7 cellular contexts compared by ENCODE assay signal in the genomic region with DNA sequence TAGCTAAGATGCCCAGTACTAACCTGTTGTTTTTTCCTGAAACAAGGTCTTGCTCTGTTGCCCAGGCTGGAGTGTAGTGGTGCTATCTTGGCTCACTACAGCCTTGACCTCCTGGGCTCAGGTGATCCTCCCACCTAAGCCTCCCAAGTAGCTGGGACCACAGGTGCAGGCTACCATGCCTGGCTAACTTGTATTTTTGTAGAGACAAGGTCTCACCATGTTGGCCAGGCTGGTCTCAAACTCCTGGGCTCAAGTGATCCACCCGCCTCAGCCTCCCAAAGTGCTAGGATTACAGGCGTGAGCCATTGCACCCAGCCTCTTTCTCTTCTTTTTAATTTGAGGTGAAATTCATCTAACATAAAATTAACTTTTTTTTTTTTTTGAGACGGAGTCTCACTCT. TPM values are rescaled to one million over a fixed set of nuclear protein-coding genes. Genes with fewer than 3 reads are reported as not detected.
DNase-seq lines count a peak whose midpoint lies in the region; ATAC-seq, FAIRE-seq and TF ChIP-seq lines count a peak whose summit lies in the region.
"Not testable (repeated sequence)": the region's sequence is repeated elsewhere in the genome, so short reads cannot be mapped to it uniquely, and the experiment has no call there.

No MANE protein-coding gene starts in this region.

- H3K36me3 Mint-ChIP-seq in CD8-positive, alpha-beta T cell: peaks cover 48% of the 10 kb centered on the region
- peaks cover 44% of the 10 kb centered on the region for H3K36me3 Mint-ChIP-seq in activated CD4-positive, alpha-beta memory T cell treated with anti-CD3 and anti-CD28 coated beads, Interleukin-2, amount 10 ng/mL, durations not matched to agents 7 days and 5 days (ENCODE audit: low read depth)
- H3K36me3 Mint-ChIP-seq in activated T-helper 17 cell treated with anti-CD3 and anti-CD28 coated beads, Interleukin-2, amount 50 U/mL, for 72 hours (ENCODE audit: low read depth): peaks cover 100% of the 10 kb centered on the region
- not testable (repeated sequence) for H3K36me3 Mint-ChIP-seq in memory B cell

- peak overlapping the region; percentile 28 for H3K4me2 ChIP-seq in OCI-LY7 (ENCODE audit: low read length)
- H3K4me2 ChIP-seq in GM12878 (ENCODE audit: control insufficient read depth, insufficient read depth): peak overlapping the region; percentile 98

- DNase-seq in CD8-positive, alpha-beta T cell; OCI-LY7 (ENCODE audit: low spot score); activated CD4-positive, alpha-beta memory T cell treated with anti-CD3 and anti-CD28 coated beads, Interleukin-2, amount 10 ng/mL, durations not matched to agents 7 days and 5 days; GM12878 (ENCODE audit: low read depth, low spot score); memory B cell (ENCODE audit: low spot score in 2 of 2); sigmoid colon: not testable (repeated sequence)

- not testable (repeated sequence) for H3K27ac ChIP-seq in CD8-positive, alpha-beta T cell (ENCODE audit: low read depth, low read length); OCI-LY7 (ENCODE audit: low read depth, low read length, poor library complexity, severe bottlenecking)
- peak overlapping the region; percentile 83 for H3K27ac ChIP-seq in GM12878 (ENCODE audit: control insufficient read depth, insufficient read depth)
- peak overlapping the region; percentile 75 to 99 (median 92) for H3K27ac ChIP-seq in sigmoid colon

- H3K27me3 Mint-ChIP-seq in CD8-positive, alpha-beta T cell (ENCODE audit: low read depth); activated CD4-positive, alpha-beta memory T cell treated with anti-CD3 and anti-CD28 coated beads, Interleukin-2, amount 10 ng/mL, durations not matched to agents 7 days and 5 days; activated T-helper 17 cell treated with anti-CD3 and anti-CD28 coated beads, Interleukin-2, amount 50 U/mL, for 72 hours; memory B cell: not testable (repeated sequence)

- H3K27ac Mint-ChIP-seq in CD8-positive, alpha-beta T cell: peak overlapping the region; percentile 75
- H3K27ac Mint-ChIP-seq in activated CD4-positive, alpha-beta memory T cell treated with anti-CD3 and anti-CD28 coated beads, Interleukin-2, amount 10 ng/mL, durations not matched to agents 7 days and 5 days: peak overlapping the region; percentile 45
- H3K27ac Mint-ChIP-seq in activated T-helper 17 cell treated with anti-CD3 and anti-CD28 coated beads, Interleukin-2, amount 50 U/mL, for 72 hours: peak overlapping the region; percentile 96
- peak overlapping the region; percentile 99 for H3K27ac Mint-ChIP-seq in memory B cell

- not testable (repeated sequence) for TF ChIP-seq CTCF in CD8-positive, alpha-beta T cell (IDR thresholded peaks at IDR 0.05); OCI-LY7 (conservative IDR thresholded peaks at IDR 0.05; ENCODE audit: low read length); GM12878 (IDR thresholded peaks at IDR 0.05 in 2 of 3, conservative IDR thresholded peaks at IDR 0.05 in 1 of 3; ENCODE audit: control insufficient read depth in 2 of 3, extremely low read depth in 1 of 3, insufficient read depth in 1 of 3, low read depth in 3 of 3, low read length in 3 of 3); sigmoid colon (IDR thresholded peaks at IDR 0.05)

- H2AFZ ChIP-seq in OCI-LY7 (ENCODE audit: low read length); GM12878 (ENCODE audit: control insufficient read depth, low read depth, low read length): not testable (repeated sequence)

- BruUV-seq in OCI-LY7 (replicated peaks; lab: Mats Ljungman, UMichigan); GM12878 (replicated peaks; lab: Mats Ljungman, UMichigan): not testable (repeated sequence)

- RAD21 ChIA-PET in GM12878 (lab: Charles Lee; ENCODE audit: unreplicated experiment): interaction anchor here (0.6 to 17.1 kb wide), 4 partner anchors 11 to 28 kb away, joined by 4 to 418 read pairs (median 110); partner anchors contain the start of gene FNBP1

- CTCF ChIA-PET in CD8-positive, alpha-beta T cell (lab: Charles Lee): interaction anchor here (0.7 kb wide), 1 partner anchor 205 kb away, joined by 3 read pairs; no protein-coding TSS in a partner anchor
- CTCF ChIA-PET in OCI-LY7 (lab: Charles Lee; ENCODE audit: unreplicated experiment): not testable (repeated sequence)
- CTCF ChIA-PET in activated CD4-positive, alpha-beta memory T cell treated with anti-CD3 and anti-CD28 coated beads, Interleukin-2, amount 10 ng/mL, durations not matched to agents 7 days and 5 days (lab: Charles Lee): interaction anchor here (0.8 to 1.0 kb wide), 2 partner anchors 12 to 56 kb away, joined by 3 to 4 read pairs; no protein-coding TSS in a partner anchor
- CTCF ChIA-PET in GM12878 (lab: Yijun Ruan, JAX): interaction anchor here (1.3 to 2.2 kb wide), 3 partner anchors 9 to 13 kb away, joined by 3 to 10 read pairs (median 7); no protein-coding TSS in a partner anchor

- not testable (repeated sequence) for H3K9me2 ChIP-seq in OCI-LY7 (ENCODE audit: insufficient read depth, low read length)

- peaks cover 51% of the 10 kb centered on the region for H3K4me1 ChIP-seq in CD8-positive, alpha-beta T cell (ENCODE audit: insufficient read depth, low read length)
- peaks cover 93% of the 10 kb centered on the region for H3K4me1 ChIP-seq in OCI-LY7 (ENCODE audit: insufficient read depth, low read length, poor library complexity, severe bottlenecking)
- H3K4me1 ChIP-seq in GM12878 (ENCODE audit: control insufficient read depth, insufficient read depth, low read length): peaks cover 90% of the 10 kb centered on the region
- H3K4me1 ChIP-seq in sigmoid colon: peaks cover 0 to 85% (median 81%) of the 10 kb centered on the region in 4 donors

- FAIRE-seq in GM12878 (lab: Jason Lieb, UNC): not testable (repeated sequence)

- TF ChIP-seq EP300 in GM12878 (IDR thresholded peaks at IDR 0.05; ENCODE audit: borderline replicate concordance in 1 of 2, control insufficient read depth in 1 of 2, low read depth in 2 of 2, low read length in 2 of 2); sigmoid colon (IDR thresholded peaks at IDR 0.05): not testable (repeated sequence)

- not testable (repeated sequence) for H3K27me3 ChIP-seq in CD8-positive, alpha-beta T cell (ENCODE audit: insufficient read depth, low read length); GM12878 (replicated peaks in 1 of 2; ENCODE audit: control insufficient read depth in 2 of 2, insufficient read depth in 2 of 2, low read length in 1 of 2); sigmoid colon

- H3K9ac ChIP-seq in GM12878 (ENCODE audit: control insufficient read depth, insufficient read depth, low read length): peak overlapping the region; percentile 66

- TF ChIP-seq RAD21 in GM12878 (IDR thresholded peaks at IDR 0.05; ENCODE audit: insufficient read depth, low read depth, low read length): not testable (repeated sequence)

- SMC1A ChIA-PET in GM12878 (lab: Charles Lee; ENCODE audit: uncharacterized antibody, unreplicated experiment): interaction anchor here (0.6 to 28.7 kb wide), 10 partner anchors 8 to 135 kb away, joined by 3 to 763 read pairs (median 11); no protein-coding TSS in a partner anchor

- POLR2A ChIA-PET in CD8-positive, alpha-beta T cell (lab: Charles Lee): not testable (repeated sequence)
- POLR2A ChIA-PET in OCI-LY7 (lab: Charles Lee): interaction anchor here (0.6 to 3.0 kb wide), 4 partner anchors 8 to 27 kb away, joined by 3 to 11 read pairs (median 4); no protein-coding TSS in a partner anchor
- POLR2A ChIA-PET in activated CD4-positive, alpha-beta memory T cell treated with anti-CD3 and anti-CD28 coated beads, Interleukin-2, amount 10 ng/mL, durations not matched to agents 7 days and 5 days (lab: Charles Lee): interaction anchor here (1.0 to 3.8 kb wide), 5 partner anchors 13 to 29 kb away, joined by 3 to 15 read pairs (median 5); partner anchors contain the start of gene FNBP1
- POLR2A ChIA-PET in GM12878 (lab: Charles Lee): interaction anchor here (1.6 to 14.0 kb wide), 7 partner anchors 9 to 27 kb away, joined by 3 to 270 read pairs (median 10); partner anchors contain the start of gene FNBP1

- H3K4me3 Mint-ChIP-seq in CD8-positive, alpha-beta T cell; activated CD4-positive, alpha-beta memory T cell treated with anti-CD3 and anti-CD28 coated beads, Interleukin-2, amount 10 ng/mL, durations not matched to agents 7 days and 5 days; memory B cell: not testable (repeated sequence)
- H3K4me3 Mint-ChIP-seq in activated T-helper 17 cell treated with anti-CD3 and anti-CD28 coated beads, Interleukin-2, amount 50 U/mL, for 72 hours: peak overlapping the region; percentile 91

- in situ Hi-C loops in GM12878 (cut with MboI): not testable (repeated sequence)

- ATAC-seq in CD8-positive, alpha-beta T cell; activated T-helper 17 cell treated with anti-CD3 and anti-CD28 coated beads, Interleukin-2, amount 50 U/mL, for 72 hours (replicated peaks); GM12878; memory B cell (ENCODE audit: low read depth): not testable (repeated sequence)

- peaks cover 11% of the 10 kb centered on the region; the same call in 1 of the 2 replicates for H4K20me1 ChIP-seq in OCI-LY7 (ENCODE audit: insufficient read depth, low read length)
- not testable (repeated sequence) for H4K20me1 ChIP-seq in GM12878 (ENCODE audit: control insufficient read depth, insufficient read depth)

- H3K4me3 ChIP-seq in CD8-positive, alpha-beta T cell (ENCODE audit: low read depth, low read length); OCI-LY7 (ENCODE audit: low read depth, low read length, poor library complexity, severe bottlenecking); sigmoid colon: not testable (repeated sequence)
- H3K4me3 ChIP-seq in GM12878: 0 out of 2 replicates have a peak overlapping the region, but pooled peaks have one; percentile 25

- intact Hi-C loops in CD8-positive, alpha-beta T cell (cut with DNase I, micrococcal nuclease); OCI-LY7 (cut with micrococcal nuclease; ENCODE audit: unreplicated experiment); sigmoid colon (cut with DNase I): not testable (repeated sequence)
- intact Hi-C loops in GM12878 (cut with micrococcal nuclease; ENCODE audit: unreplicated experiment): loop anchor here (2.0 kb wide), 1 partner anchor 33 kb away; no protein-coding TSS in a partner anchor

- peaks cover 82% of the 10 kb centered on the region for H3K4me1 Mint-ChIP-seq in CD8-positive, alpha-beta T cell (ENCODE audit: low read depth)
- peaks cover 82% of the 10 kb centered on the region for H3K4me1 Mint-ChIP-seq in activated CD4-positive, alpha-beta memory T cell treated with anti-CD3 and anti-CD28 coated beads, Interleukin-2, amount 10 ng/mL, durations not matched to agents 7 days and 5 days
- peaks cover 58% of the 10 kb centered on the region for H3K4me1 Mint-ChIP-seq in activated T-helper 17 cell treated with anti-CD3 and anti-CD28 coated beads, Interleukin-2, amount 50 U/mL, for 72 hours
- peaks cover 50% of the 10 kb centered on the region for H3K4me1 Mint-ChIP-seq in memory B cell

- WGBS in GM12878 (ENCODE audit: insufficient coverage, insufficient replicate concordance, low lambda C conversion rate, missing lambda C conversion rate): 35% methylated on average over 3 of the region's 3 CpGs
- 94 to 97% methylated on average over 3 of the region's 3 CpGs for WGBS in sigmoid colon, 2 donors

- H3K9me3 Mint-ChIP-seq in CD8-positive, alpha-beta T cell; activated CD4-positive, alpha-beta memory T cell treated with anti-CD3 and anti-CD28 coated beads, Interleukin-2, amount 10 ng/mL, durations not matched to agents 7 days and 5 days; activated T-helper 17 cell treated with anti-CD3 and anti-CD28 coated beads, Interleukin-2, amount 50 U/mL, for 72 hours; memory B cell: not testable (repeated sequence)

- not testable (repeated sequence) for TF ChIP-seq POLR2A in GM12878 (IDR thresholded peaks at IDR 0.05; ENCODE audit: low read depth, low read length); sigmoid colon (IDR thresholded peaks at IDR 0.05)

- not testable (repeated sequence) for H3K9me3 ChIP-seq in CD8-positive, alpha-beta T cell (ENCODE audit: low read length); OCI-LY7 (ENCODE audit: low read length); GM12878 (replicated peaks; ENCODE audit: control insufficient read depth, insufficient read depth, low read length); sigmoid colon

- H3K36me3 ChIP-seq in CD8-positive, alpha-beta T cell (ENCODE audit: insufficient read depth, low read length); sigmoid colon: not testable (repeated sequence)
- H3K36me3 ChIP-seq in OCI-LY7 (ENCODE audit: insufficient read depth, low read length) (peaks cover 36% of the 10 kb centered on the region), GM12878 (ENCODE audit: control insufficient read depth in 2 of 2, insufficient read depth in 2 of 2, low read length in 1 of 2) (peaks cover 7 to 39% of the 10 kb centered on the region in 2 experiments; a peak in 3 of 4 replicates)

- H3K79me2 ChIP-seq in OCI-LY7 (ENCODE audit: insufficient read depth, low read depth, low read length) (peaks cover 100% of the 10 kb centered on the region), GM12878 (ENCODE audit: control insufficient read depth, insufficient read depth, low read length) (peaks cover 96% of the 10 kb centered on the region)

RNA-seq across cellular contexts. Expression of gene FNBP1, which starts 21.1 kb away (rescaled TPM):
- 100 to 1,000 TPM; 169 to 194 TPM for total RNA-seq in CD8-positive, alpha-beta T cell
- 93.3 and 117 TPM in 2 replicates for total RNA-seq in OCI-LY7 (2014; rRNA removed; shearing (Covaris generic))
- 164 and 168 TPM in 2 replicates for total RNA-seq in OCI-LY7 (2022)
- 100 to 1,000 TPM; 208 to 213 TPM for total RNA-seq in activated CD4-positive, alpha-beta memory T cell treated with anti-CD3 and anti-CD28 coated beads, Interleukin-2, amount 10 ng/mL, durations not matched to agents 7 days and 5 days
- 100 to 1,000 TPM; 173 to 492 TPM for total RNA-seq in activated T-helper 17 cell treated with anti-CD3 and anti-CD28 coated beads, Interleukin-2, amount 50 U/mL, for 72 hours
- 1,139 and 1,239 TPM in 2 replicates for total RNA-seq in GM12878 (2013; cell fraction: nucleolus; rRNA removed)
- 167 and 204 TPM in 2 replicates for total RNA-seq in GM12878 (2014; rRNA removed)
- 277 and 283 TPM in 2 replicates for total RNA-seq in GM12878 (2014; rRNA removed; fragmentation: Illumina TruSeq; extraction: Trizol)
- total RNA-seq in GM12878 (2021): 353 and 356 TPM in 2 replicates
- 193 TPM for polyA plus RNA-seq in GM12878 (2011; ENCODE audit: low read depth)
- polyA plus RNA-seq in GM12878 (2011; rRNA removed): 188 and 268 TPM in 2 replicates
- 82.5 and 118 TPM in 2 replicates for polyA plus RNA-seq in GM12878 (2011; cell fraction: cytosol; rRNA removed)
- polyA plus RNA-seq in GM12878 (2011; cell fraction: nucleus; rRNA removed): 111 and 142 TPM in 2 replicates
- polyA plus RNA-seq in GM12878 (2012): 288 and 297 TPM in 2 replicates
- polyA plus RNA-seq in GM12878 (2014; fragmentation: Illumina TruSeq; extraction: Trizol): 258 and 290 TPM in 2 replicates
- polyA plus RNA-seq in GM12878 (2014; fragmentation: Nextera tagmentation; extraction: Ambion mirVana): 10 to 100 TPM; 64.5 to 80.5 TPM
- 180 and 208 TPM in 2 replicates for polyA plus RNA-seq in GM12878 (2014; rRNA removed)
- 100 to 1,000 TPM; 165 to 170 TPM for polyA plus RNA-seq in GM12878 (2016; fragmentation: Nextera tagmentation; extraction: Ambion mirVana)
- polyA minus RNA-seq in GM12878 (2011; rRNA and poly(A)+ RNA removed): 163 and 327 TPM in 2 replicates
- polyA minus RNA-seq in GM12878 (2011; cell fraction: cytosol; rRNA and poly(A)+ RNA removed): 124 and 136 TPM in 2 replicates
- 73.0 and 135 TPM in 2 replicates for polyA minus RNA-seq in GM12878 (2011; cell fraction: nucleus; rRNA and poly(A)+ RNA removed)
- 100 to 1,000 TPM in 3 of 4 donors, 10 to 100 TPM in 1; 92.8 to 172 (median 104) TPM for total RNA-seq in sigmoid colon
- 10 to 100 TPM; 12.5 to 39.0 (median 13.2) TPM for polyA plus RNA-seq in sigmoid colon

RNA-seq across cellular contexts. Expression of gene GPR107, which starts 31.9 kb away (rescaled TPM):
- total RNA-seq in CD8-positive, alpha-beta T cell: 10 to 100 TPM; 23.7 to 25.2 TPM
- total RNA-seq in OCI-LY7 (2014; rRNA removed; shearing (Covaris generic)): 8.7 and 10.4 TPM in 2 replicates
- total RNA-seq in OCI-LY7 (2022) (24.3 and 28.8 TPM in 2 replicates), GM12878 (2014; rRNA removed) (10.1 and 10.3 TPM in 2 replicates), GM12878 (2014; rRNA removed; fragmentation: Illumina TruSeq; extraction: Trizol) (9.9 and 10.0 TPM in 2 replicates), GM12878 (2021) (14.9 and 16.6 TPM in 2 replicates), sigmoid colon (10 to 100 TPM; 18.9 to 27.7 (median 21.6) TPM)
- 10 to 100 TPM; 25.1 to 26.3 TPM for total RNA-seq in activated CD4-positive, alpha-beta memory T cell treated with anti-CD3 and anti-CD28 coated beads, Interleukin-2, amount 10 ng/mL, durations not matched to agents 7 days and 5 days
- 10 to 100 TPM; 28.1 to 32.6 TPM for total RNA-seq in activated T-helper 17 cell treated with anti-CD3 and anti-CD28 coated beads, Interleukin-2, amount 50 U/mL, for 72 hours
- total RNA-seq in GM12878 (2013; cell fraction: nucleolus; rRNA removed): 50.0 and 61.3 TPM in 2 replicates
- polyA plus RNA-seq in GM12878 (2011; ENCODE audit: low read depth): 10.6 TPM
- polyA plus RNA-seq in GM12878 (2011; rRNA removed) (21.4 and 23.2 TPM in 2 replicates), GM12878 (2014; fragmentation: Illumina TruSeq; extraction: Trizol) (13.2 and 14.0 TPM in 2 replicates), GM12878 (2014; fragmentation: Nextera tagmentation; extraction: Ambion mirVana) (1 to 10 TPM; 2.7 to 2.9 TPM), GM12878 (2014; rRNA removed) (10.0 and 11.2 TPM in 2 replicates), GM12878 (2016; fragmentation: Nextera tagmentation; extraction: Ambion mirVana) (10 to 100 TPM in 1 of 2 experiments, 1 to 10 TPM in 1; 6.3 to 10.9 TPM), sigmoid colon (10 to 100 TPM in 1 of 3 donors, 1 to 10 TPM in 2; 3.6 to 34.1 (median 3.7) TPM)
- polyA plus RNA-seq in GM12878 (2011; cell fraction: cytosol; rRNA removed): 11.0 and 12.5 TPM in 2 replicates
- polyA plus RNA-seq in GM12878 (2011; cell fraction: nucleus; rRNA removed): 19.9 and 23.2 TPM in 2 replicates
- 14.5 and 22.9 TPM in 2 replicates for polyA plus RNA-seq in GM12878 (2012)
- polyA minus RNA-seq in GM12878 (2011; rRNA and poly(A)+ RNA removed): 22.1 and 23.7 TPM in 2 replicates
- polyA minus RNA-seq in GM12878 (2011; cell fraction: cytosol; rRNA and poly(A)+ RNA removed): 7.4 and 18.3 TPM in 2 replicates
- 10.5 and 20.3 TPM in 2 replicates for polyA minus RNA-seq in GM12878 (2011; cell fraction: nucleus; rRNA and poly(A)+ RNA removed)

Comparison
In these comparisons a context has a peak if more than half of its experiments do, and no peak if none do; other contexts are left out.
1. H3K27ac Mint-ChIP-seq: peak in every context shown above with its lines; median percentile 99 in memory B cell; 96 in activated T-helper 17 cell treated with anti-CD3 and anti-CD28 coated beads, Interleukin-2, amount 50 U/mL, for 72 hours; 75 in CD8-positive, alpha-beta T cell; 45 in activated CD4-positive, alpha-beta memory T cell treated with anti-CD3 and anti-CD28 coated beads, Interleukin-2, amount 10 ng/mL, durations not matched to agents 7 days and 5 days.